In the genomic region with DNA sequence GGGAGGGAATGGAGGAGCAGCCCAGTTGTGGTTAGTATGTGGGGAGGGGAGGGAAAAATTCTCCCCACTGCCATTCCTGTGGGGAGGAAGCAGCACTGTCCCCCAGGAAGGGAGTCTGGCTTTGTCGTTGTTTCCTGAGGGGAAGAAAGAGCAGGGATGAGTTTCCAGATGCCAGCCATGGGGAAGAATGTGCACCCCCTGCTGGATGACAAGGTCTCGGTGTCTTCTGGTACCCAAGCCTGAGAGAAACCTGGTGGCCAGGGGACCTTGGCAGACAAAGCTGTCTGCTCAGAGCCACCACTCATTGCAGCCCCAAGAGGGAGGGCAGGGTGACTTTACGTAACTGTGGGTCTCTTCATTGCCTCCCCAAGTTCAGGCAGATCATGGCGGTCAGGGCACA, we compare ENCODE assay signal across 9 cellular contexts.
A peak's percentile ranks its signal among the peaks of the same experiment; 100 is the strongest.
DNase-seq lines count a peak whose midpoint lies in the region; ATAC-seq and TF ChIP-seq lines count a peak whose summit lies in the region.
"Had no signal": no experiment of that assay in that cellular context is flagged by ENCODE, and none has a peak within 500 bp of the region (broad histone marks: within the 10 kb centered on the region; RNA-seq: fewer than 3 reads in every experiment).

No MANE protein-coding gene starts in this region.

- no peaks in the 10 kb centered on the region for H3K4me1 Mint-ChIP-seq in Caco-2 (ENCODE audit: low read depth, unreplicated experiment)
- H3K4me1 Mint-ChIP-seq in natural killer cell treated with Interleukin-12 subunit alpha and Interleukin-12 subunit beta and Interleukin-15 and Interleukin-18, amount 100 ng/mL, for 72 hours (ENCODE audit: low read depth in 2 of 2), result no peaks in the 10 kb centered on the region

- no peaks in the 10 kb centered on the region for H3K79me2 ChIP-seq in HCT116 (ENCODE audit: insufficient read depth, low read length)

- no peaks in the 10 kb centered on the region for H3K27me3 Mint-ChIP-seq in Caco-2 (ENCODE audit: insufficient read depth, unreplicated experiment)
- peaks cover 0 to 2% of the 10 kb centered on the region in 2 donors for H3K27me3 Mint-ChIP-seq in natural killer cell treated with Interleukin-12 subunit alpha and Interleukin-12 subunit beta and Interleukin-15 and Interleukin-18, amount 100 ng/mL, for 72 hours

- no peaks in the 10 kb centered on the region for H4K20me1 ChIP-seq in HCT116 (ENCODE audit: insufficient read depth)

- H3K9me2 ChIP-seq in HCT116 (ENCODE audit: insufficient read depth), result no peaks in the 10 kb centered on the region

- no peak overlapping the region for H3K27ac Mint-ChIP-seq in Caco-2 (ENCODE audit: unreplicated experiment)
- H3K27ac Mint-ChIP-seq in natural killer cell treated with Interleukin-12 subunit alpha and Interleukin-12 subunit beta and Interleukin-15 and Interleukin-18, amount 100 ng/mL, for 72 hours, result no peak overlapping the region

- peak; percentile 40 for TF ChIP-seq RAD21 in HCT116 (IDR thresholded peaks at IDR 0.05; ENCODE audit: low read depth)

- DNase-seq in Caco-2, result peak in 1 of 2 experiments; percentile 24
- peak; percentile 8 for DNase-seq in HCT116 (ENCODE audit: low read depth, low spot score)
- DNase-seq in amniotic stem cell (lab: John Stamatoyannopoulos, UW), result peak; percentile 4
- no peak for DNase-seq in kidney epithelial cell (ENCODE audit: low read depth)
- DNase-seq in natural killer cell treated with Interleukin-12 subunit alpha and Interleukin-12 subunit beta and Interleukin-15 and Interleukin-18, amount 100 ng/mL, for 72 hours (ENCODE audit: low spot score), result no peak
- DNase-seq in OCI-M1 (lab: John Stamatoyannopoulos, UW), result no peak
- no peak for DNase-seq in transverse colon

- no peaks in the 10 kb centered on the region for H3K36me3 Mint-ChIP-seq in Caco-2 (ENCODE audit: insufficient read depth, unreplicated experiment)
- no peaks in the 10 kb centered on the region for H3K36me3 Mint-ChIP-seq in natural killer cell treated with Interleukin-12 subunit alpha and Interleukin-12 subunit beta and Interleukin-15 and Interleukin-18, amount 100 ng/mL, for 72 hours

- BruUV-seq in Caco-2 (replicated peaks; lab: Mats Ljungman, UMichigan), result no TSS peak
- BruUV-seq in HCT116 (replicated peaks; lab: Mats Ljungman, UMichigan), result no TSS peak

- TF ChIP-seq CTCF in Caco-2 (IDR thresholded peaks at IDR 0.05; ENCODE audit: insufficient read depth in 1 of 2, low read depth in 1 of 2, low read length in 1 of 2, severe bottlenecking in 1 of 2, unreplicated experiment in 1 of 2), result peak; percentile 13 to 55
- TF ChIP-seq CTCF in HCT116 (IDR thresholded peaks at IDR 0.05 in 2 of 3, conservative IDR thresholded peaks at IDR 0.05 in 1 of 3; ENCODE audit: borderline replicate concordance in 1 of 3, insufficient read depth in 1 of 3, low read depth in 2 of 3, low read length in 2 of 3), result peak; percentile 19 to 58 (median 47); a peak in 4 of 6 replicates
- peak; percentile 20 for TF ChIP-seq CTCF in kidney epithelial cell (IDR thresholded peaks at IDR 0.05; ENCODE audit: insufficient read depth, low read length, poor library complexity, severe bottlenecking)
- TF ChIP-seq CTCF in transverse colon (IDR thresholded peaks at IDR 0.05), result peak in 1 of 5 experiments; percentile 5

- RAD21 ChIA-PET in HCT116 (lab: Charles Lee; ENCODE audit: low non-redundant PET in 1 of 2, low total read pairs in 2 of 2, uncharacterized antibody in 2 of 2, unreplicated experiment in 2 of 2), result no interaction called here

- no peak overlapping the region for H2AFZ ChIP-seq in HCT116 (ENCODE audit: low read depth, low read length, poor library complexity, severe bottlenecking)

- H3K27ac ChIP-seq in HCT116 (ENCODE audit: low read depth, low read length) (no peak overlapping the region), transverse colon (no peak overlapping the region)
- H3K27ac ChIP-seq: SJSA1 had no signal

- no peaks in the 10 kb centered on the region for H3K27me3 ChIP-seq in Caco-2 (replicated peaks; ENCODE audit: control insufficient read depth, insufficient read depth, low read length)
- H3K27me3 ChIP-seq in HCT116 (ENCODE audit: insufficient read depth, low read length), result no peaks in the 10 kb centered on the region
- H3K27me3 ChIP-seq in kidney epithelial cell (ENCODE audit: control insufficient read depth, insufficient read depth, low read length), result no peaks in the 10 kb centered on the region
- H3K27me3 ChIP-seq in transverse colon, result no peaks in the 10 kb centered on the region
- H3K27me3 ChIP-seq: SJSA1 had no signal

- H3K4me3 ChIP-seq in Caco-2 (ENCODE audit: low read depth, low read length) (no peak overlapping the region), HCT116 (replicated peaks in 1 of 2; ENCODE audit: low read depth in 1 of 2, low read length in 2 of 2) (no peak overlapping the region), kidney epithelial cell (ENCODE audit: low read depth, low read length) (no peak overlapping the region), transverse colon (no peak overlapping the region)
- H3K4me3 ChIP-seq: SJSA1 had no signal

- intact Hi-C loops in Caco-2 (cut with micrococcal nuclease; ENCODE audit: unreplicated experiment), result no loop called here
- intact Hi-C loops in HCT116 (cut with micrococcal nuclease), result loop anchor here (1.0 kb wide), 1 partner anchor 198 kb away; no protein-coding TSS in a partner anchor
- intact Hi-C loops in transverse colon (cut with DNase I; ENCODE audit: low total_unique reads), result no loop called here

- H3K9me3 ChIP-seq in Caco-2 (no peaks in the 10 kb centered on the region), HCT116 (ENCODE audit: control insufficient read depth in 1 of 2, insufficient read depth in 1 of 2, low read depth in 1 of 2, low read length in 2 of 2) (no peaks in the 10 kb centered on the region; a peak in 2 of 4 replicates), transverse colon (no peaks in the 10 kb centered on the region)
- H3K9me3 ChIP-seq: SJSA1 had no signal

- H3K36me3 ChIP-seq in Caco-2 (ENCODE audit: control insufficient read depth, insufficient read depth, low read length) (no peaks in the 10 kb centered on the region), HCT116 (ENCODE audit: control insufficient read depth in 1 of 2, insufficient read depth in 2 of 2, low read length in 2 of 2) (no peaks in the 10 kb centered on the region), kidney epithelial cell (ENCODE audit: control insufficient read depth, insufficient read depth, low read length) (no peaks in the 10 kb centered on the region), transverse colon (no peaks in the 10 kb centered on the region)
- H3K36me3 ChIP-seq: SJSA1 had no signal

- no peak overlapping the region for H3K9ac ChIP-seq in HCT116 (ENCODE audit: low read length)

- WGBS in transverse colon (ENCODE audit: low coverage in 1 of 2), 2 donors, result 65% methylated on average over 4 of the region's 4 CpGs; no CpG with 5 or more reads in 1 of the 2 donors

- in situ Hi-C loops in transverse colon (cut with MboI; ENCODE audit: low pct_ligation_motif_present in 1 of 4, low pct_unique_long_range_greater_than_20kb in 1 of 4, low sequenced_read_pairs in 3 of 4), result no loop called here

- POLR2A ChIA-PET in Caco-2 (lab: Charles Lee), result no interaction called here
- POLR2A ChIA-PET in HCT116 (lab: Charles Lee), result no interaction called here

- no peak overlapping the region for H3K4me3 Mint-ChIP-seq in Caco-2 (ENCODE audit: unreplicated experiment)
- H3K4me3 Mint-ChIP-seq in natural killer cell treated with Interleukin-12 subunit alpha and Interleukin-12 subunit beta and Interleukin-15 and Interleukin-18, amount 100 ng/mL, for 72 hours, result no peak overlapping the region

- no peak overlapping the region for H3K4me2 ChIP-seq in HCT116 (ENCODE audit: low read length)

- TF ChIP-seq POLR2A in HCT116 (IDR thresholded peaks at IDR 0.05; ENCODE audit: borderline replicate concordance, extremely low read depth, insufficient read depth, insufficient read length), result no peak
- no peak for TF ChIP-seq POLR2A in transverse colon (IDR thresholded peaks at IDR 0.05)

- ATAC-seq in HCT116 (peak; percentile 84), GM21423 (IDR thresholded peaks at IDR 0.05; ENCODE audit: unreplicated experiment) (no peak)
- no peak for ATAC-seq in natural killer cell treated with Interleukin-12 subunit alpha and Interleukin-12 subunit beta and Interleukin-15 and Interleukin-18, amount 100 ng/mL, for 72 hours

- peaks cover 10% of the 10 kb centered on the region for H3K9me3 Mint-ChIP-seq in Caco-2 (ENCODE audit: unreplicated experiment)
- no peaks in the 10 kb centered on the region for H3K9me3 Mint-ChIP-seq in natural killer cell treated with Interleukin-12 subunit alpha and Interleukin-12 subunit beta and Interleukin-15 and Interleukin-18, amount 100 ng/mL, for 72 hours

- TF ChIP-seq EP300 in transverse colon (IDR thresholded peaks at IDR 0.05; ENCODE audit: low read depth), result no peak

- H3K4me1 ChIP-seq in Caco-2 (no peaks in the 10 kb centered on the region), HCT116 (ENCODE audit: control insufficient read depth in 1 of 2, insufficient read depth in 2 of 2, low read length in 2 of 2) (no peaks in the 10 kb centered on the region), transverse colon (no peaks in the 10 kb centered on the region)
- H3K4me1 ChIP-seq: SJSA1 had no signal

- CTCF ChIA-PET in Caco-2 (lab: Charles Lee) (no interaction called here), HCT116 (lab: Charles Lee) (no interaction called here)

TF ChIP-seq in HCT116, 20 proteins besides CTCF, POLR2A, EP300 and RAD21 (continues in another document):
- TF ChIP-seq POLR2AphosphoS5 (IDR thresholded peaks at IDR 0.05; ENCODE audit: low read depth, low read length), result no peak
- TF ChIP-seq, protein P1, sequence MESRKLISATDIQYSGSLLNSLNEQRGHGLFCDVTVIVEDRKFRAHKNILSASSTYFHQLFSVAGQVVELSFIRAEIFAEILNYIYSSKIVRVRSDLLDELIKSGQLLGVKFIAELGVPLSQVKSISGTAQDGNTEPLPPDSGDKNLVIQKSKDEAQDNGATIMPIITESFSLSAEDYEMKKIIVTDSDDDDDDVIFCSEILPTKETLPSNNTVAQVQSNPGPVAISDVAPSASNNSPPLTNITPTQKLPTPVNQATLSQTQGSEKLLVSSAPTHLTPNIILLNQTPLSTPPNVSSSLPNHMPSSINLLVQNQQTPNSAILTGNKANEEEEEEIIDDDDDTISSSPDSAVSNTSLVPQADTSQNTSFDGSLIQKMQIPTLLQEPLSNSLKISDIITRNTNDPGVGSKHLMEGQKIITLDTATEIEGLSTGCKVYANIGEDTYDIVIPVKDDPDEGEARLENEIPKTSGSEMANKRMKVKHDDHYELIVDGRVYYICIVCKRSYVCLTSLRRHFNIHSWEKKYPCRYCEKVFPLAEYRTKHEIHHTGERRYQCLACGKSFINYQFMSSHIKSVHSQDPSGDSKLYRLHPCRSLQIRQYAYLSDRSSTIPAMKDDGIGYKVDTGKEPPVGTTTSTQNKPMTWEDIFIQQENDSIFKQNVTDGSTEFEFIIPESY (IDR thresholded peaks at IDR 0.05; ENCODE audit: extremely low read depth, insufficient replicate concordance, low read length), result no peak
- no peak for TF ChIP-seq CEBPB (IDR thresholded peaks at IDR 0.05; ENCODE audit: low read depth)
- no peak for TF ChIP-seq SRF (IDR thresholded peaks at IDR 0.05; ENCODE audit: low read depth)
- no peak for TF ChIP-seq EGR1 (IDR thresholded peaks at IDR 0.05; ENCODE audit: low read depth)
- TF ChIP-seq TCF7L2 (IDR thresholded peaks at IDR 0.05; ENCODE audit: borderline replicate concordance, extremely low read depth, insufficient read depth, insufficient read length), result no peak
- TF ChIP-seq SIN3A (IDR thresholded peaks at IDR 0.05; ENCODE audit: low read depth), result no peak

Comparison
In these comparisons a context has a peak if more than half of its experiments do, and no peak if none do; other contexts are left out.
1. DNase-seq: peak in HCT116 (single experiment) and amniotic stem cell (single experiment); none in kidney epithelial cell (single experiment), natural killer cell treated with Interleukin-12 subunit alpha and Interleukin-12 subunit beta and Interleukin-15 and Interleukin-18, amount 100 ng/mL, for 72 hours (single experiment), OCI-M1 (single experiment) and transverse colon (single experiment).